Comparison of ENCODE assay signal across 1 cellular context in the genomic region with DNA sequence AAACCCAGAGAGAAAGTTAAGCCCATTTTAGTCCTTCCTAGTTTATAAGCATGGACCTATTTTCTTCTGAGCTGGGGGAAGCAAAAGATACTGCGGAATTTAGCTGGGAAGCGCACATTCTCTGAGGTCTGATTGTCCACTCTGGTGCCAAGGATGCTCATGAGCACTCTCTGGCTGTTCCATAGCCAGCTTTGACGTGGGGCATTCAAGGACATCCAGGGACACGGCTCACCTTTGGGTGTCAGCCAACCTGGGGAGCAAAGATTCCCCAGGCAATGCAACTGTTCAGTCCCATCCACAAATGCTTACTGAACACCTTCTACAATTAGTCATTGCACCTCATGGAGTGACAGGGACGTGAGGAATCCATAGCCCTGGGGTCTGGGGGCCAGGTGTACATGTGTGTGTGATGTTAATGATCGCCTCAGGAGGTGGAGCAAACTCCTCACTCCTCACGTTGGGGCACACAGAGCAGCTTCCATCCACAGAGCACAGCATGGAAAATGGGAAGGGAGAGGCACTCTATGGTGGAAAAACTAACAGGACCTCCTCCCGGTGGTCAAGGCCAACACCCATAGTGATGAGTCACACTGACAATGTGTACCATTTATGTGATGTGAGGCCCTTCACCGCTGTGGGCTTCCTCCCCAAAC.
TF ChIP-seq lines count a peak whose summit lies in the region.

No MANE protein-coding gene starts in this region.

TF ChIP-seq in HepG2, 621 proteins besides CTCF, POLR2A, EP300 and RAD21 (continues in another document):
- TF ChIP-seq, protein P1, sequence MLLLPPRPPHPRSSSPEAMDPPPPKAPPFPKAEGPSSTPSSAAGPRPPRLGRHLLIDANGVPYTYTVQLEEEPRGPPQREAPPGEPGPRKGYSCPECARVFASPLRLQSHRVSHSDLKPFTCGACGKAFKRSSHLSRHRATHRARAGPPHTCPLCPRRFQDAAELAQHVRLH (CRISPR knock-in tag; IDR thresholded peaks at IDR 0.05; ENCODE audit: borderline replicate concordance, low read depth), result 0 out of 2 replicates have a peak, but pooled peaks have one; percentile 23
- TF ChIP-seq ZBTB21 (CRISPR knock-in tag; IDR thresholded peaks at IDR 0.05), result no peak
- no peak for TF ChIP-seq SPEN (CRISPR knock-in tag; IDR thresholded peaks at IDR 0.05; ENCODE audit: low read depth)
- no peak for TF ChIP-seq CHCHD3 (CRISPR knock-in tag; IDR thresholded peaks at IDR 0.05)
- TF ChIP-seq, protein P2, sequence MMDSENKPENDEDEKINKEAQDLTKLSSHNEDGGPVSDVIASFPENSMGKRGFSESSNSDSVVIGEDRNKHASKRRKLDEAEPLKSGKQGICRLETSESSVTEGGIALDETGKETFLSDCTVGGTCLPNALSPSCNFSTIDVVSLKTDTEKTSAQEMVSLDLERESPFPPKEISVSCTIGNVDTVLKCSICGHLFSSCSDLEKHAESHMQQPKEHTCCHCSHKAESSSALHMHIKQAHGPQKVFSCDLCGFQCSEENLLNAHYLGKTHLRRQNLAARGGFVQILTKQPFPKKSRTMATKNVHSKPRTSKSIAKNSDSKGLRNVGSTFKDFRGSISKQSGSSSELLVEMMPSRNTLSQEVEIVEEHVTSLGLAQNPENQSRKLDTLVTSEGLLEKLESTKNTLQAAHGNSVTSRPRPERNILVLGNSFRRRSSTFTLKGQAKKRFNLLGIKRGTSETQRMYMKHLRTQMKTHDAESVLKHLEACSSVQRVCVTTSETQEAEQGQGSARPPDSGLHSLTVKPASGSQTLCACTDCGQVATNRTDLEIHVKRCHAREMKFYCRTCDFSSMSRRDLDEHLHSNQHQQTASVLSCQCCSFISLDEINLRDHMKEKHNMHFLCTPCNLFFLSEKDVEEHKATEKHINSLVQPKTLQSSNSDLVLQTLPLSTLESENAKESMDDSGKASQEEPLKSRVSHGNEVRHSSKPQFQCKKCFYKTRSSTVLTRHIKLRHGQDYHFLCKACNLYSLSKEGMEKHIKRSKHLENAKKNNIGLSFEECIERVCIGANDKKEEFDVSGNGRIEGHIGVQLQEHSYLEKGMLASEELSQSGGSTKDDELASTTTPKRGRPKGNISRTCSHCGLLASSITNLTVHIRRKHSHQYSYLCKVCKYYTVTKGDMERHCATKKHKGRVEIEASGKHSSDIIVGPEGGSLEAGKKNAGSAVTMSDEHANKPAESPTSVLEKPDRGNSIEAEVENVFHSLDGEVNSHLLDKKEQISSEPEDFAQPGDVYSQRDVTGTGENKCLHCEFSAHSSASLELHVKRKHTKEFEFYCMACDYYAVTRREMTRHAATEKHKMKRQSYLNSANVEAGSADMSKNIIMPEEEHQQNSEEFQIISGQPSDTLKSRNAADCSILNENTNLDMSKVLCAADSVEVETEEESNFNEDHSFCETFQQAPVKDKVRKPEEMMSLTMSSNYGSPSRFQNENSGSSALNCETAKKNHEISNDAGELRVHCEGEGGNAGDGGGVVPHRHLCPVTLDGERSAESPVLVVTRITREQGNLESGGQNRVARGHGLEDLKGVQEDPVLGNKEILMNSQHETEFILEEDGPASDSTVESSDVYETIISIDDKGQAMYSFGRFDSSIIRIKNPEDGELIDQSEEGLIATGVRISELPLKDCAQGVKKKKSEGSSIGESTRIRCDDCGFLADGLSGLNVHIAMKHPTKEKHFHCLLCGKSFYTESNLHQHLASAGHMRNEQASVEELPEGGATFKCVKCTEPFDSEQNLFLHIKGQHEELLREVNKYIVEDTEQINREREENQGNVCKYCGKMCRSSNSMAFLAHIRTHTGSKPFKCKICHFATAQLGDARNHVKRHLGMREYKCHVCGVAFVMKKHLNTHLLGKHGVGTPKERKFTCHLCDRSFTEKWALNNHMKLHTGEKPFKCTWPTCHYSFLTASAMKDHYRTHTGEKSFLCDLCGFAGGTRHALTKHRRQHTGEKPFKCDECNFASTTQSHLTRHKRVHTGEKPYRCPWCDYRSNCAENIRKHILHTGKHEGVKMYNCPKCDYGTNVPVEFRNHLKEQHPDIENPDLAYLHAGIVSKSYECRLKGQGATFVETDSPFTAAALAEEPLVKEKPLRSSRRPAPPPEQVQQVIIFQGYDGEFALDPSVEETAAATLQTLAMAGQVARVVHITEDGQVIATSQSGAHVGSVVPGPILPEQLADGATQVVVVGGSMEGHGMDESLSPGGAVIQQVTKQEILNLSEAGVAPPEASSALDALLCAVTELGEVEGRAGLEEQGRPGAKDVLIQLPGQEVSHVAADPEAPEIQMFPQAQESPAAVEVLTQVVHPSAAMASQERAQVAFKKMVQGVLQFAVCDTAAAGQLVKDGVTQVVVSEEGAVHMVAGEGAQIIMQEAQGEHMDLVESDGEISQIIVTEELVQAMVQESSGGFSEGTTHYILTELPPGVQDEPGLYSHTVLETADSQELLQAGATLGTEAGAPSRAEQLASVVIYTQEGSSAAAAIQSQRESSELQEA (CRISPR knock-in tag; IDR thresholded peaks at IDR 0.05; ENCODE audit: not compliant biosample characterization), result no peak
- TF ChIP-seq SATB2 (CRISPR knock-in tag; IDR thresholded peaks at IDR 0.05), result no peak
- TF ChIP-seq, protein P3, sequence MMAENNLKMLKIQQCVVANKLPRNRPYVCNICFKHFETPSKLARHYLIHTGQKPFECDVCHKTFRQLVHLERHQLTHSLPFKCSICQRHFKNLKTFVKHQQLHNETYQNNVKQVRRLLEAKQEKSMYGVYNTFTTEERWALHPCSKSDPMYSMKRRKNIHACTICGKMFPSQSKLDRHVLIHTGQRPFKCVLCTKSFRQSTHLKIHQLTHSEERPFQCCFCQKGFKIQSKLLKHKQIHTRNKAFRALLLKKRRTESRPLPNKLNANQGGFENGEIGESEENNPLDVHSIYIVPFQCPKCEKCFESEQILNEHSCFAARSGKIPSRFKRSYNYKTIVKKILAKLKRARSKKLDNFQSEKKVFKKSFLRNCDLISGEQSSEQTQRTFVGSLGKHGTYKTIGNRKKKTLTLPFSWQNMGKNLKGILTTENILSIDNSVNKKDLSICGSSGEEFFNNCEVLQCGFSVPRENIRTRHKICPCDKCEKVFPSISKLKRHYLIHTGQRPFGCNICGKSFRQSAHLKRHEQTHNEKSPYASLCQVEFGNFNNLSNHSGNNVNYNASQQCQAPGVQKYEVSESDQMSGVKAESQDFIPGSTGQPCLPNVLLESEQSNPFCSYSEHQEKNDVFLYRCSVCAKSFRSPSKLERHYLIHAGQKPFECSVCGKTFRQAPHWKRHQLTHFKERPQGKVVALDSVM (CRISPR knock-in tag; IDR thresholded peaks at IDR 0.05), result no peak
- no peak for TF ChIP-seq ZNF20 (CRISPR knock-in tag; IDR thresholded peaks at IDR 0.05)
- no peak for TF ChIP-seq ATF7-NPFF (CRISPR knock-in tag; IDR thresholded peaks at IDR 0.05; ENCODE audit: low read depth)
- TF ChIP-seq SMC3 (IDR thresholded peaks at IDR 0.05; ENCODE audit: low read length), result no peak
- TF ChIP-seq ZNF451 (CRISPR knock-in tag; IDR thresholded peaks at IDR 0.05), result no peak
- TF ChIP-seq KLF16 (CRISPR knock-in tag; IDR thresholded peaks at IDR 0.05), result peak in 1 of 2 experiments; percentile 31; a peak in 1 of 4 replicates
- TF ChIP-seq, protein P4, sequence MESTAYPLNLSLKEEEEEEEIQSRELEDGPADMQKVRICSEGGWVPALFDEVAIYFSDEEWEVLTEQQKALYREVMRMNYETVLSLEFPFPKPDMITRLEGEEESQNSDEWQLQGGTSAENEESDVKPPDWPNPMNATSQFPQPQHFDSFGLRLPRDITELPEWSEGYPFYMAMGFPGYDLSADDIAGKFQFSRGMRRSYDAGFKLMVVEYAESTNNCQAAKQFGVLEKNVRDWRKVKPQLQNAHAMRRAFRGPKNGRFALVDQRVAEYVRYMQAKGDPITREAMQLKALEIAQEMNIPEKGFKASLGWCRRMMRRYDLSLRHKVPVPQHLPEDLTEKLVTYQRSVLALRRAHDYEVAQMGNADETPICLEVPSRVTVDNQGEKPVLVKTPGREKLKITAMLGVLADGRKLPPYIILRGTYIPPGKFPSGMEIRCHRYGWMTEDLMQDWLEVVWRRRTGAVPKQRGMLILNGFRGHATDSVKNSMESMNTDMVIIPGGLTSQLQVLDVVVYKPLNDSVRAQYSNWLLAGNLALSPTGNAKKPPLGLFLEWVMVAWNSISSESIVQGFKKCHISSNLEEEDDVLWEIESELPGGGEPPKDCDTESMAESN (CRISPR knock-in tag; conservative IDR thresholded peaks at IDR 0.05), result no peak
- TF ChIP-seq ZFY (CRISPR knock-in tag; IDR thresholded peaks at IDR 0.05), result no peak
- TF ChIP-seq, protein P5, sequence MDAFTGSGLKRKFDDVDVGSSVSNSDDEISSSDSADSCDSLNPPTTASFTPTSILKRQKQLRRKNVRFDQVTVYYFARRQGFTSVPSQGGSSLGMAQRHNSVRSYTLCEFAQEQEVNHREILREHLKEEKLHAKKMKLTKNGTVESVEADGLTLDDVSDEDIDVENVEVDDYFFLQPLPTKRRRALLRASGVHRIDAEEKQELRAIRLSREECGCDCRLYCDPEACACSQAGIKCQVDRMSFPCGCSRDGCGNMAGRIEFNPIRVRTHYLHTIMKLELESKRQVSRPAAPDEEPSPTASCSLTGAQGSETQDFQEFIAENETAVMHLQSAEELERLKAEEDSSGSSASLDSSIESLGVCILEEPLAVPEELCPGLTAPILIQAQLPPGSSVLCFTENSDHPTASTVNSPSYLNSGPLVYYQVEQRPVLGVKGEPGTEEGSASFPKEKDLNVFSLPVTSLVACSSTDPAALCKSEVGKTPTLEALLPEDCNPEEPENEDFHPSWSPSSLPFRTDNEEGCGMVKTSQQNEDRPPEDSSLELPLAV (CRISPR knock-in tag; conservative IDR thresholded peaks at IDR 0.05; ENCODE audit: low read depth), result no peak
- TF ChIP-seq ZNF44 (CRISPR knock-in tag; IDR thresholded peaks at IDR 0.05), result no peak
- no peak for TF ChIP-seq ZNF652 (CRISPR knock-in tag; IDR thresholded peaks at IDR 0.05; ENCODE audit: borderline replicate concordance, low read depth)
- no peak for TF ChIP-seq ZSCAN21 (CRISPR knock-in tag; IDR thresholded peaks at IDR 0.05; ENCODE audit: borderline replicate concordance)
- TF ChIP-seq, protein P6, sequence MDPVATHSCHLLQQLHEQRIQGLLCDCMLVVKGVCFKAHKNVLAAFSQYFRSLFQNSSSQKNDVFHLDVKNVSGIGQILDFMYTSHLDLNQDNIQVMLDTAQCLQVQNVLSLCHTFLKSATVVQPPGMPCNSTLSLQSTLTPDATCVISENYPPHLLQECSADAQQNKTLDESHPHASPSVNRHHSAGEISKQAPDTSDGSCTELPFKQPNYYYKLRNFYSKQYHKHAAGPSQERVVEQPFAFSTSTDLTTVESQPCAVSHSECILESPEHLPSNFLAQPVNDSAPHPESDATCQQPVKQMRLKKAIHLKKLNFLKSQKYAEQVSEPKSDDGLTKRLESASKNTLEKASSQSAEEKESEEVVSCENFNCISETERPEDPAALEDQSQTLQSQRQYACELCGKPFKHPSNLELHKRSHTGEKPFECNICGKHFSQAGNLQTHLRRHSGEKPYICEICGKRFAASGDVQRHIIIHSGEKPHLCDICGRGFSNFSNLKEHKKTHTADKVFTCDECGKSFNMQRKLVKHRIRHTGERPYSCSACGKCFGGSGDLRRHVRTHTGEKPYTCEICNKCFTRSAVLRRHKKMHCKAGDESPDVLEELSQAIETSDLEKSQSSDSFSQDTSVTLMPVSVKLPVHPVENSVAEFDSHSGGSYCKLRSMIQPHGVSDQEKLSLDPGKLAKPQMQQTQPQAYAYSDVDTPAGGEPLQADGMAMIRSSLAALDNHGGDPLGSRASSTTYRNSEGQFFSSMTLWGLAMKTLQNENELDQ (CRISPR knock-in tag; IDR thresholded peaks at IDR 0.05; ENCODE audit: borderline replicate concordance), result no peak
- TF ChIP-seq ELF1 (CRISPR knock-in tag; IDR thresholded peaks at IDR 0.05), result no peak
- no peak for TF ChIP-seq MED8 (CRISPR knock-in tag; IDR thresholded peaks at IDR 0.05; ENCODE audit: insufficient replicate concordance)
- TF ChIP-seq, protein P7, sequence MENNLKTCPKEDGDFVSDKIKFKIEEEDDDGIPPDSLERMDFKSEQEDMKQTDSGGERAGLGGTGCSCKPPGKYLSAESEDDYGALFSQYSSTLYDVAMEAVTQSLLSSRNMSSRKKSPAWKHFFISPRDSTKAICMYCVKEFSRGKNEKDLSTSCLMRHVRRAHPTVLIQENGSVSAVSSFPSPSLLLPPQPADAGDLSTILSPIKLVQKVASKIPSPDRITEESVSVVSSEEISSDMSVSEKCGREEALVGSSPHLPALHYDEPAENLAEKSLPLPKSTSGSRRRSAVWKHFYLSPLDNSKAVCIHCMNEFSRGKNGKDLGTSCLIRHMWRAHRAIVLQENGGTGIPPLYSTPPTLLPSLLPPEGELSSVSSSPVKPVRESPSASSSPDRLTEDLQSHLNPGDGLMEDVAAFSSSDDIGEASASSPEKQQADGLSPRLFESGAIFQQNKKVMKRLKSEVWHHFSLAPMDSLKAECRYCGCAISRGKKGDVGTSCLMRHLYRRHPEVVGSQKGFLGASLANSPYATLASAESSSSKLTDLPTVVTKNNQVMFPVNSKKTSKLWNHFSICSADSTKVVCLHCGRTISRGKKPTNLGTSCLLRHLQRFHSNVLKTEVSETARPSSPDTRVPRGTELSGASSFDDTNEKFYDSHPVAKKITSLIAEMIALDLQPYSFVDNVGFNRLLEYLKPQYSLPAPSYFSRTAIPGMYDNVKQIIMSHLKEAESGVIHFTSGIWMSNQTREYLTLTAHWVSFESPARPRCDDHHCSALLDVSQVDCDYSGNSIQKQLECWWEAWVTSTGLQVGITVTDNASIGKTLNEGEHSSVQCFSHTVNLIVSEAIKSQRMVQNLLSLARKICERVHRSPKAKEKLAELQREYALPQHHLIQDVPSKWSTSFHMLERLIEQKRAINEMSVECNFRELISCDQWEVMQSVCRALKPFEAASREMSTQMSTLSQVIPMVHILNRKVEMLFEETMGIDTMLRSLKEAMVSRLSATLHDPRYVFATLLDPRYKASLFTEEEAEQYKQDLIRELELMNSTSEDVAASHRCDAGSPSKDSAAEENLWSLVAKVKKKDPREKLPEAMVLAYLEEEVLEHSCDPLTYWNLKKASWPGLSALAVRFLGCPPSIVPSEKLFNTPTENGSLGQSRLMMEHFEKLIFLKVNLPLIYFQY (CRISPR knock-in tag; IDR thresholded peaks at IDR 0.05; ENCODE audit: borderline replicate concordance), result no peak
- TF ChIP-seq SCMH1 (CRISPR knock-in tag; IDR thresholded peaks at IDR 0.05; ENCODE audit: borderline replicate concordance), result no peak
- peak; percentile 40; the same call in 1 of the 2 replicates for TF ChIP-seq TBX2 (CRISPR knock-in tag; IDR thresholded peaks at IDR 0.05; ENCODE audit: borderline replicate concordance)
- peak; percentile 58; the same call in 1 of the 2 replicates for TF ChIP-seq FOXA3 (CRISPR knock-in tag; IDR thresholded peaks at IDR 0.05)
- TF ChIP-seq TMF1 (CRISPR knock-in tag; IDR thresholded peaks at IDR 0.05; ENCODE audit: low read depth), result no peak
- TF ChIP-seq, protein P8, sequence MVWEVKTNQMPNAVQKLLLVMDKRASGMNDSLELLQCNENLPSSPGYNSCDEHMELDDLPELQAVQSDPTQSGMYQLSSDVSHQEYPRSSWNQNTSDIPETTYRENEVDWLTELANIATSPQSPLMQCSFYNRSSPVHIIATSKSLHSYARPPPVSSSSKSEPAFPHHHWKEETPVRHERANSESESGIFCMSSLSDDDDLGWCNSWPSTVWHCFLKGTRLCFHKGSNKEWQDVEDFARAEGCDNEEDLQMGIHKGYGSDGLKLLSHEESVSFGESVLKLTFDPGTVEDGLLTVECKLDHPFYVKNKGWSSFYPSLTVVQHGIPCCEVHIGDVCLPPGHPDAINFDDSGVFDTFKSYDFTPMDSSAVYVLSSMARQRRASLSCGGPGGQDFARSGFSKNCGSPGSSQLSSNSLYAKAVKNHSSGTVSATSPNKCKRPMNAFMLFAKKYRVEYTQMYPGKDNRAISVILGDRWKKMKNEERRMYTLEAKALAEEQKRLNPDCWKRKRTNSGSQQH (CRISPR knock-in tag; IDR thresholded peaks at IDR 0.05; ENCODE audit: low read depth), result 0 out of 2 replicates have a peak, but pooled peaks have one; percentile 33
- no peak for TF ChIP-seq SIX1 (CRISPR knock-in tag; IDR thresholded peaks at IDR 0.05; ENCODE audit: borderline replicate concordance)
- no peak for TF ChIP-seq ARNT2 (CRISPR knock-in tag; IDR thresholded peaks at IDR 0.05; ENCODE audit: low read depth)
- no peak for TF ChIP-seq ZNF577 (CRISPR knock-in tag; IDR thresholded peaks at IDR 0.05; ENCODE audit: borderline replicate concordance, low read depth)
- peak; percentile 39; the same call in 1 of the 2 replicates for TF ChIP-seq NFIC (IDR thresholded peaks at IDR 0.05; ENCODE audit: low read length)
- peak; percentile 49; the same call in 1 of the 2 replicates for TF ChIP-seq ETV5 (CRISPR knock-in tag; IDR thresholded peaks at IDR 0.05; ENCODE audit: borderline replicate concordance)
